8 cellular contexts compared by ENCODE assay signal in genomic region chr9:137578518-137579258, GRCh38. TPM values are rescaled to one million over a fixed set of nuclear protein-coding genes. Genes with fewer than 3 reads are reported as not detected.
DNase-seq lines count a peak whose midpoint lies in the region; ATAC-seq and TF ChIP-seq lines count a peak whose summit lies in the region.

Gene DPH7, minus strand, starts transcription at chr9:137578925. Its CDS starts 148 bp downstream, at chr9:137578777.

- H3K27me3 ChIP-seq in right cardiac atrium (ENCODE audit: control insufficient read depth, insufficient read depth) (no peaks in the 10 kb centered on the region), vagina (no peaks in the 10 kb centered on the region)

- TF ChIP-seq CTCF in GM13977 (IDR thresholded peaks at IDR 0.05; ENCODE audit: extremely low read depth, insufficient read depth, missing control alignments) = peak; percentile 98
- peak; percentile 78 to 99 (median 84) for TF ChIP-seq CTCF in vagina (IDR thresholded peaks at IDR 0.05)

- H3K9me3 ChIP-seq in T-helper 17 cell (ENCODE audit: control insufficient read depth, low read length, poor library complexity, severe bottlenecking) (no peaks in the 10 kb centered on the region), right cardiac atrium (ENCODE audit: control insufficient read depth, low read length) (no peaks in the 10 kb centered on the region), vagina (no peaks in the 10 kb centered on the region)

- 2% methylated on average over 82 of the region's 82 CpGs for WGBS in right cardiac atrium

- H3K4me3 ChIP-seq in right cardiac atrium (ENCODE audit: low read length) = peak within 1 kb of the TSS; percentile 59
- H3K4me3 ChIP-seq in vagina = peak within 1 kb of the TSS; percentile 92 to 98

- in situ Hi-C loops in GM13977 (cut with MboI; ENCODE audit: low pct_unique_long_range_greater_than_20kb, low sequenced_read_pairs, unreplicated experiment) = no loop called here

- H3K36me3 ChIP-seq in vagina = peaks cover 0 to 45% of the 10 kb centered on the region in 2 donors

- DNase-seq in GM13977 (ENCODE audit: low spot score) = peak; percentile 99
- DNase-seq in NCI-H146 treated with DMSO at 0.1 percent for 48 hours (lab: John Stamatoyannopoulos, UW; ENCODE audit: unreplicated experiment) = peak; percentile 49
- DNase-seq in T-helper 17 cell = peak; percentile 91 to 99 (median 98)
- peak; percentile 97 to 99 (median 99) for DNase-seq in right cardiac atrium
- DNase-seq in putamen (ENCODE audit: low spot score) = peak; percentile 93
- DNase-seq in vagina (ENCODE audit: extremely low spot score in 2 of 2) = no peak

- ATAC-seq in HG02870 (IDR thresholded peaks at IDR 0.05; ENCODE audit: unreplicated experiment) = peak; percentile 81
- peak; percentile 97 for ATAC-seq in T-helper 17 cell
- ATAC-seq in right cardiac atrium = peak; percentile 95 to 96

- peaks cover 23% of the 10 kb centered on the region for H3K4me1 Mint-ChIP-seq in T-helper 17 cell

- H3K36me3 Mint-ChIP-seq in T-helper 17 cell (ENCODE audit: low read depth) = no peaks in the 10 kb centered on the region

- peak in 1 of 2 donors; percentile 42 for TF ChIP-seq POLR2A in vagina (IDR thresholded peaks at IDR 0.05)

- H3K27ac Mint-ChIP-seq in T-helper 17 cell = peak within 1 kb of the TSS; percentile 73

- H3K27me3 Mint-ChIP-seq in T-helper 17 cell = no peaks in the 10 kb centered on the region

- peak within 1 kb of the TSS; percentile 70 for H3K27ac ChIP-seq in angular gyrus (ENCODE audit: low read depth, low read length)
- peak within 1 kb of the TSS; percentile 27 for H3K27ac ChIP-seq in right cardiac atrium (ENCODE audit: low read length)
- peak within 1 kb of the TSS; percentile 60 for H3K27ac ChIP-seq in vagina

- intact Hi-C loops in right cardiac atrium (cut with DNase I) (no loop called here), vagina (cut with DNase I) (no loop called here)

- peak within 1 kb of the TSS; percentile 84 for H3K4me3 Mint-ChIP-seq in T-helper 17 cell

- H3K4me1 ChIP-seq in right cardiac atrium (ENCODE audit: control insufficient read depth, insufficient read depth, low read length) = peaks cover 5% of the 10 kb centered on the region
- peaks cover 38% of the 10 kb centered on the region for H3K4me1 ChIP-seq in vagina

RNA-seq across cellular contexts. Expression of gene DPH7, which starts in this region (rescaled TPM):
- 10 to 100 TPM; 46.1 to 52.0 TPM for total RNA-seq in T-helper 17 cell
- 10 to 100 TPM; 17.8 to 28.1 (median 21.1) TPM for total RNA-seq in right cardiac atrium
- 20.5 TPM for polyA plus RNA-seq in right cardiac atrium
- 32.9 TPM for total RNA-seq in vagina

Comparison
In these comparisons a context has a peak if more than half of its experiments do, and no peak if none do; other contexts are left out.
1. DNase-seq: peak in GM13977 (single experiment), NCI-H146 treated with DMSO at 0.1 percent for 48 hours (single experiment), T-helper 17 cell (3 of 3), right cardiac atrium (3 of 3) and putamen (single experiment); none in vagina (0 of 2).
2. Peak in every context shown above with its lines, with median percentiles within 50 percentile points of each other: ATAC-seq and H3K27ac ChIP-seq.